Comparison of ENCODE assay signal across 1 cellular context in the genomic region with DNA sequence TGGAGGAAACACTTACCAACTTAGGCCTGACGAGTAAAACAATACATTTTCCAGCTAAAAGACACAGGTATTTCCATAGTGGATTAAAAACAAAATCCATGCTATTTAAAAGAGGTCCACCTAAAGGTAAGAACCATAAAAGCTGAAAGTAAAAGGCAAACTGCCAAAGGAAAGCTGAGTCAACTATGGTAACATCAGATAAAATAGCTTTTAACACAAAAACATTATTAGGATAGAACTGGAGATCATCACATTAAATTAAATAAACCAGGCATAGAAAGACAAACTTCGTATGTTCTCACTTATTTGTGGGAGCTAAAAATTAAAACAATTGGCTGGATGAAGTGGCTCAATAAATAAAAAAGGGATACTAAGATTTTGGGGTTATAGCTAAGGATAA.
TF ChIP-seq lines count a peak whose summit lies in the region.

No MANE protein-coding gene starts in this region.

TF ChIP-seq in IMR-90, 13 proteins besides CTCF, POLR2A, EP300 and RAD21:
- TF ChIP-seq SMC3 (IDR thresholded peaks at IDR 0.05; ENCODE audit: low read depth, low read length) (no peak), NFE2L2 (IDR thresholded peaks at IDR 0.05; ENCODE audit: low read depth, low read length) (no peak), RFX5 (IDR thresholded peaks at IDR 0.05; ENCODE audit: low read depth, low read length) (no peak), MXI1 (IDR thresholded peaks at IDR 0.05; ENCODE audit: borderline replicate concordance, low read depth, low read length) (no peak), CHD1 (IDR thresholded peaks at IDR 0.05; ENCODE audit: low read depth, low read length) (no peak), BHLHE40 (IDR thresholded peaks at IDR 0.05; ENCODE audit: low read depth, low read length) (no peak), FOS (IDR thresholded peaks at IDR 0.05; ENCODE audit: low read depth, low read length) (no peak), MAZ (IDR thresholded peaks at IDR 0.05; ENCODE audit: borderline replicate concordance, low read depth, low read length) (no peak), RCOR1 (IDR thresholded peaks at IDR 0.05; ENCODE audit: insufficient replicate concordance, low read length) (no peak), CEBPB (IDR thresholded peaks at IDR 0.05; ENCODE audit: low read depth, low read length) (no peak), MAFK (IDR thresholded peaks at IDR 0.05; ENCODE audit: low read depth, low read length) (no peak)
- TF ChIP-seq, protein P1, sequence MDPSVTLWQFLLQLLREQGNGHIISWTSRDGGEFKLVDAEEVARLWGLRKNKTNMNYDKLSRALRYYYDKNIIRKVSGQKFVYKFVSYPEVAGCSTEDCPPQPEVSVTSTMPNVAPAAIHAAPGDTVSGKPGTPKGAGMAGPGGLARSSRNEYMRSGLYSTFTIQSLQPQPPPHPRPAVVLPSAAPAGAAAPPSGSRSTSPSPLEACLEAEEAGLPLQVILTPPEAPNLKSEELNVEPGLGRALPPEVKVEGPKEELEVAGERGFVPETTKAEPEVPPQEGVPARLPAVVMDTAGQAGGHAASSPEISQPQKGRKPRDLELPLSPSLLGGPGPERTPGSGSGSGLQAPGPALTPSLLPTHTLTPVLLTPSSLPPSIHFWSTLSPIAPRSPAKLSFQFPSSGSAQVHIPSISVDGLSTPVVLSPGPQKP (IDR thresholded peaks at IDR 0.05; ENCODE audit: borderline replicate concordance, low read depth, low read length) = no peak
- TF ChIP-seq, protein P2, sequence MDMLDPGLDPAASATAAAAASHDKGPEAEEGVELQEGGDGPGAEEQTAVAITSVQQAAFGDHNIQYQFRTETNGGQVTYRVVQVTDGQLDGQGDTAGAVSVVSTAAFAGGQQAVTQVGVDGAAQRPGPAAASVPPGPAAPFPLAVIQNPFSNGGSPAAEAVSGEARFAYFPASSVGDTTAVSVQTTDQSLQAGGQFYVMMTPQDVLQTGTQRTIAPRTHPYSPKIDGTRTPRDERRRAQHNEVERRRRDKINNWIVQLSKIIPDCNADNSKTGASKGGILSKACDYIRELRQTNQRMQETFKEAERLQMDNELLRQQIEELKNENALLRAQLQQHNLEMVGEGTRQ (IDR thresholded peaks at IDR 0.05; ENCODE audit: low read depth, low read length) = no peak
